Comparison of ENCODE assay signal across 14 cellular contexts in the genomic region with DNA sequence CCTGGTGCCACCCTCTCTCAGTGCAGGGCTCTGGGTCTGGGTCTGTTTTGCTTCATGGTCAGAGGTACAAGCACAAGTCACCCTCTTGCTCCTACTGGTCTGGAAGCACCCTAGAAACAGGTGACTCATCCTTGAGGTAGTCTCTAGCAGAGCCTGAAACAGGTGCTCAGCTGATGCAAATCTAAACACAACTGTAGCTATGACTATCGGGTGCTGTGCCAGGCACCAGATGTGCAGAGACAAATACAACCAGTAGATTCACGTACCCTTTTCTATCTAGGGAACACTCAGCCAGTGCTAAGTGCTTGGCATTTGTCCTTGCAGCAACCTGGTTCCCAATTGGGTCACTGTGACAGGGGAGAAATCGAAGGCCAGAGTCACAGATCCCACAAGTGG.
DNase-seq lines count a peak whose midpoint lies in the region; ATAC-seq and FAIRE-seq lines count a peak whose summit lies in the region.
"Had no signal": no experiment of that assay in that cellular context is flagged by ENCODE, and none has a peak within 500 bp of the region (broad histone marks: within the 10 kb centered on the region; RNA-seq: fewer than 3 reads in every experiment).

No MANE protein-coding gene starts in this region.

- H3K4me1 ChIP-seq in small intestine (ENCODE audit: control insufficient read depth in 2 of 2, insufficient read depth in 1 of 2, low read depth in 1 of 2, low read length in 1 of 2) = no peaks in the 10 kb centered on the region

- no peak overlapping the region for H3K27ac ChIP-seq in small intestine (ENCODE audit: low read depth in 1 of 2, low read length in 1 of 2)

- H3K9me3 ChIP-seq in small intestine (ENCODE audit: control insufficient read depth, low read depth) = no peaks in the 10 kb centered on the region
- H3K9me3 ChIP-seq: mucosa of descending colon had no signal

- 36 to 65% (median 46%) methylated on average over 3 of the region's 3 CpGs for WGBS in small intestine, 3 donors

- no peak for FAIRE-seq in small intestine (lab: Jason Lieb, UNC)
- FAIRE-seq: RCC 7860 had no signal

- H3K27me3 ChIP-seq in small intestine (ENCODE audit: control insufficient read depth in 2 of 2, insufficient read depth in 2 of 2, low read length in 2 of 2) = no peaks in the 10 kb centered on the region

- no peak overlapping the region for H3K4me3 ChIP-seq in small intestine (ENCODE audit: low read depth in 1 of 2, low read length in 2 of 2)
- H3K4me3 ChIP-seq: mucosa of descending colon had no signal

- peak; percentile 86 for ATAC-seq in HG02938 (IDR thresholded peaks at IDR 0.05; ENCODE audit: unreplicated experiment)
- ATAC-seq in HG03135 (IDR thresholded peaks at IDR 0.05; ENCODE audit: unreplicated experiment) = no peak
- ATAC-seq in HG03025 (IDR thresholded peaks at IDR 0.05; ENCODE audit: low FRiP score, unreplicated experiment) = no peak
- ATAC-seq: mucosa of descending colon had no signal

- no peaks in the 10 kb centered on the region for H3K36me3 ChIP-seq in small intestine (ENCODE audit: control insufficient read depth in 2 of 2, insufficient read depth in 2 of 2, low read length in 2 of 2)

- DNase-seq in NCI-H2196 (lab: John Stamatoyannopoulos, UW; ENCODE audit: unreplicated experiment) (peak; percentile 11), NCI-H2196 treated with DMSO at 0.1 percent for 48 hours (lab: John Stamatoyannopoulos, UW; ENCODE audit: unreplicated experiment) (no peak), SW480 (ENCODE audit: low spot score) (peak; percentile 72), small intestine (peak; percentile 6)
- DNase-seq in stimulated activated CD4-positive, alpha-beta T cell treated with anti-CD3 and anti-CD28 coated beads, Interleukin-4, amount 100 ng/mL, for 4 hours = no peak
- DNase-seq: 8988T, aorta, Kasumi-1, mucosa of descending colon, NCI-H2227 treated with DMSO at 0.1 percent for 48 hours had no signal

Comparison
In these comparisons a context has a peak if more than half of its experiments do, and no peak if none do; other contexts are left out.
1. DNase-seq: peak in NCI-H2196 (single experiment), SW480 (single experiment) and small intestine (single experiment); none in NCI-H2196 treated with DMSO at 0.1 percent for 48 hours (single experiment) and stimulated activated CD4-positive, alpha-beta T cell treated with anti-CD3 and anti-CD28 coated beads, Interleukin-4, amount 100 ng/mL, for 4 hours (0 of 2).